In genomic region chr3:79383402-79384012, GRCh38 we compare ENCODE assay signal across 12 cellular contexts.
DNase-seq lines count a peak whose midpoint lies in the region; ATAC-seq and TF ChIP-seq lines count a peak whose summit lies in the region.
"Had no signal": no experiment of that assay in that cellular context is flagged by ENCODE, and none has a peak within 500 bp of the region (broad histone marks: within the 10 kb centered on the region; RNA-seq: fewer than 3 reads in every experiment).

No MANE protein-coding gene starts in this region.

- no peaks in the 10 kb centered on the region for H3K4me1 Mint-ChIP-seq in naive thymus-derived CD4-positive, alpha-beta T cell

- CTCF ChIA-PET in naive thymus-derived CD4-positive, alpha-beta T cell (lab: Charles Lee): no interaction called here

- peak; percentile 26 for DNase-seq in AG10803 (ENCODE audit: low read depth)
- peak; percentile 49 for DNase-seq in astrocyte of the spinal cord (ENCODE audit: low read depth, low spot score)
- DNase-seq in left kidney (ENCODE audit: low read depth, low spot score): peak; percentile 13
- no peak for DNase-seq in naive thymus-derived CD4-positive, alpha-beta T cell
- DNase-seq in stimulated activated CD4-positive, alpha-beta T cell treated with anti-CD3 and anti-CD28 coated beads, Interleukin-4, amount 100 ng/mL, for 4 hours: no peak
- no peak for DNase-seq in C1 segment of cervical spinal cord (lab: John Stamatoyannopoulos, UW)
- DNase-seq: AML-193; DMS153; stimulated activated naive CD4-positive, alpha-beta T cell had no signal

- peak overlapping the region; percentile 44 for H3K27ac ChIP-seq in HUES48 (ENCODE audit: low read depth, low read length)
- no peak overlapping the region for H3K27ac ChIP-seq in naive thymus-derived CD4-positive, alpha-beta T cell (ENCODE audit: low read depth, low read length)

- H3K36me3 Mint-ChIP-seq in naive thymus-derived CD4-positive, alpha-beta T cell: no peaks in the 10 kb centered on the region
- H3K36me3 Mint-ChIP-seq: activated naive CD8-positive, alpha-beta T cell had no signal

- no peak for ATAC-seq in GM18511 (IDR thresholded peaks at IDR 0.05; ENCODE audit: unreplicated experiment)
- no peak for ATAC-seq in naive thymus-derived CD4-positive, alpha-beta T cell

- no peaks in the 10 kb centered on the region for H3K27me3 Mint-ChIP-seq in naive thymus-derived CD4-positive, alpha-beta T cell
- H3K27me3 Mint-ChIP-seq: activated naive CD8-positive, alpha-beta T cell had no signal

- TF ChIP-seq CTCF in AG10803 (conservative IDR thresholded peaks at IDR 0.05; ENCODE audit: low read length): no peak
- TF ChIP-seq CTCF in astrocyte of the spinal cord (IDR thresholded peaks at IDR 0.05; ENCODE audit: low read depth, low read length): no peak

- no peaks in the 10 kb centered on the region for H3K9me3 ChIP-seq in HUES48 (ENCODE audit: control insufficient read depth, insufficient read depth, low read length)
- no peaks in the 10 kb centered on the region for H3K9me3 ChIP-seq in naive thymus-derived CD4-positive, alpha-beta T cell (ENCODE audit: control insufficient read depth in 2 of 3, low read length in 3 of 3)

- POLR2A ChIA-PET in naive thymus-derived CD4-positive, alpha-beta T cell (lab: Charles Lee): no interaction called here

- no peak overlapping the region for H3K4me3 ChIP-seq in AG10803 (ENCODE audit: low read length)
- H3K4me3 ChIP-seq in HUES48 (ENCODE audit: low read depth, low read length): no peak overlapping the region
- no peak overlapping the region for H3K4me3 ChIP-seq in astrocyte of the spinal cord (ENCODE audit: low read depth, low read length)
- no peak overlapping the region for H3K4me3 ChIP-seq in naive thymus-derived CD4-positive, alpha-beta T cell (ENCODE audit: low read length)

- no peaks in the 10 kb centered on the region for H3K27me3 ChIP-seq in HUES48 (ENCODE audit: control insufficient read depth, insufficient read depth, low read length)
- no peaks in the 10 kb centered on the region for H3K27me3 ChIP-seq in naive thymus-derived CD4-positive, alpha-beta T cell (ENCODE audit: control insufficient read depth in 2 of 2, insufficient read depth in 2 of 2, low read length in 2 of 2)

- intact Hi-C loops in naive thymus-derived CD4-positive, alpha-beta T cell (cut with micrococcal nuclease): no loop called here

- peaks cover 0 to 7% (median 2%) of the 10 kb centered on the region in 11 donors for H3K9me3 Mint-ChIP-seq in naive thymus-derived CD4-positive, alpha-beta T cell

- peaks cover 17% of the 10 kb centered on the region for H3K4me1 ChIP-seq in HUES48 (ENCODE audit: control insufficient read depth, insufficient read depth, low read length)
- no peaks in the 10 kb centered on the region for H3K4me1 ChIP-seq in naive thymus-derived CD4-positive, alpha-beta T cell (ENCODE audit: control insufficient read depth in 2 of 2, insufficient read depth in 2 of 2, low read length in 2 of 2)

- H3K9ac ChIP-seq in HUES48 (ENCODE audit: low read depth, low read length): 0 out of 2 replicates have a peak overlapping the region, but pooled peaks have one; percentile 1

- in situ Hi-C loops in astrocyte of the spinal cord (cut with HindIII; ENCODE audit: low sequenced_read_pairs): no loop called here

- H3K27ac Mint-ChIP-seq in naive thymus-derived CD4-positive, alpha-beta T cell: no peak overlapping the region
- H3K27ac Mint-ChIP-seq: activated naive CD8-positive, alpha-beta T cell had no signal

- no peaks in the 10 kb centered on the region for H3K36me3 ChIP-seq in HUES48 (ENCODE audit: control insufficient read depth, insufficient read depth, low read length)
- no peaks in the 10 kb centered on the region for H3K36me3 ChIP-seq in naive thymus-derived CD4-positive, alpha-beta T cell (ENCODE audit: control insufficient read depth in 2 of 3, insufficient read depth in 3 of 3, low read length in 3 of 3)

- no peak overlapping the region for H3K4me3 Mint-ChIP-seq in naive thymus-derived CD4-positive, alpha-beta T cell
- H3K4me3 Mint-ChIP-seq: activated naive CD8-positive, alpha-beta T cell had no signal

Comparison
In these comparisons a context has a peak if more than half of its experiments do, and no peak if none do; other contexts are left out.
1. DNase-seq: peak in AG10803 (single experiment), astrocyte of the spinal cord (single experiment) and left kidney (single experiment); none in naive thymus-derived CD4-positive, alpha-beta T cell (0 of 9), stimulated activated CD4-positive, alpha-beta T cell treated with anti-CD3 and anti-CD28 coated beads, Interleukin-4, amount 100 ng/mL, for 4 hours (0 of 2) and C1 segment of cervical spinal cord (0 of 14).